17 cellular contexts compared by ENCODE assay signal in the genomic region with DNA sequence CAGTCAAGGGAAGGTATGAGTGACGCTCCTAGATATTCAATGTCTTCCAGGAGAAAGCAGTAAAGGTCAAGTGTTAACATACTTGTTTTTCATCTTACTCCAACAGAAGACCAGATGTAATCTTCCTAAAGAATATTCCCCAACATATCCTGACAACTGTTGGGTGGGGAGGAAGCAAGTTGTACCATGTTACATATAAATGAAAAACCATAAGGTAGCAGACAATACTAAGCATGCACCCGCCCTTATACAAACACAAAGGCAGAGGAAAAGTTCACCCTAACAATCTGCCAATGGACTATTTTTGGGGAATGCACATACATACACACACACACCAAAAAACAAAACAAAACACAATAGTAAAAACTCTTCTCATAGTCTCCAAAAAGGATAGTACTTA.
DNase-seq lines count a peak whose midpoint lies in the region; ATAC-seq and TF ChIP-seq lines count a peak whose summit lies in the region.
"Had no signal": no experiment of that assay in that cellular context is flagged by ENCODE, and none has a peak within 500 bp of the region (broad histone marks: within the 10 kb centered on the region; RNA-seq: fewer than 3 reads in every experiment).

No MANE protein-coding gene starts in this region.

- no peak for TF ChIP-seq CTCF in heart left ventricle (IDR thresholded peaks at IDR 0.05)
- no peak for TF ChIP-seq CTCF in neural crest cell (conservative IDR thresholded peaks at IDR 0.05)

- no peak overlapping the region for H3K9ac ChIP-seq in BLaER1
- H3K9ac ChIP-seq: BLaER1 treated with 17β-estradiol and CSF1 and Interleukin-3, amounts not matched to agents 10 nM and 100 nM had no signal

- H3K36me3 ChIP-seq in heart left ventricle: peaks cover 0 to 49% (median 1%) of the 10 kb centered on the region in 9 donors
- peaks cover 88% of the 10 kb centered on the region for H3K36me3 ChIP-seq in BLaER1

- no peaks in the 10 kb centered on the region for H3K27me3 Mint-ChIP-seq in T-helper 17 cell
- no peaks in the 10 kb centered on the region for H3K27me3 Mint-ChIP-seq in neural crest cell (ENCODE audit: low read depth)

- peak overlapping the region; percentile 33 for H3K4me2 ChIP-seq in BLaER1

- TF ChIP-seq POLR2A in heart left ventricle (IDR thresholded peaks at IDR 0.05): no peak

- DNase-seq in heart left ventricle (no peak), cardiac septum (ENCODE audit: low spot score) (no peak), T-helper 17 cell (no peak), neural crest cell (ENCODE audit: low read depth, low spot score) (no peak)
- DNase-seq: 8988T; Calu3; CD8-positive, alpha-beta T cell; DMS 273 treated with DMSO at 0.1 percent for 48 hours; DMS53; DND-41; EL; H9 had no signal

- H3K4me1 ChIP-seq in heart left ventricle (peaks cover 4 to 38% (median 33%) of the 10 kb centered on the region in 12 donors), BLaER1 (peaks cover 11% of the 10 kb centered on the region)

- H3K27ac Mint-ChIP-seq in T-helper 17 cell (peak overlapping the region; percentile 29), neural crest cell (ENCODE audit: unreplicated experiment) (peak overlapping the region; percentile 24)
- H3K27ac Mint-ChIP-seq: CD8-positive, alpha-beta T cell had no signal

- H3K4me1 Mint-ChIP-seq in T-helper 17 cell (peaks cover 4% of the 10 kb centered on the region), neural crest cell (no peaks in the 10 kb centered on the region)
- H3K4me1 Mint-ChIP-seq: H9 had no signal

- 65 to 73% (median 69%) methylated on average over 2 of the region's 2 CpGs for WGBS in heart left ventricle, 4 donors

- intact Hi-C loops in heart left ventricle (cut with DNase I) (loop anchor here in 4 of 10 donors (2.0 to 5.0 kb wide), 3 partner anchors 34 to 90 kb away; partner anchors contain the start of gene FERMT2 (in 1 of the 4)), cardiac septum (cut with DNase I) (loop anchor here (5.0 kb wide), 2 partner anchors 89 to 111 kb away; partner anchors contain the start of genes DDHD1 and FERMT2)

- peaks cover 4% of the 10 kb centered on the region for H3K9me3 Mint-ChIP-seq in neural crest cell
- H3K9me3 Mint-ChIP-seq: CD8-positive, alpha-beta T cell; H9 had no signal

- H3K27ac ChIP-seq in heart left ventricle (peak overlapping the region in 11 of 12 donors; percentile 34 to 77 (median 70)), BLaER1 (no peak overlapping the region)
- H3K27ac ChIP-seq: BLaER1 treated with 17β-estradiol and CSF1 and Interleukin-3, amounts not matched to agents 10 nM and 100 nM had no signal

- no peaks in the 10 kb centered on the region for H3K9me3 ChIP-seq in heart left ventricle
- H3K9me3 ChIP-seq in BLaER1: peaks cover 15% of the 10 kb centered on the region
- H3K9me3 ChIP-seq in T-helper 17 cell (ENCODE audit: control insufficient read depth, low read length, poor library complexity, severe bottlenecking): no peaks in the 10 kb centered on the region

- H4K20me1 ChIP-seq in BLaER1: no peaks in the 10 kb centered on the region
- H4K20me1 ChIP-seq: BLaER1 treated with 17β-estradiol and CSF1 and Interleukin-3, amounts not matched to agents 10 nM and 100 nM had no signal

- H3K27me3 ChIP-seq in heart left ventricle (no peaks in the 10 kb centered on the region), BLaER1 (no peaks in the 10 kb centered on the region)
- H3K27me3 ChIP-seq: BLaER1 treated with 17β-estradiol and CSF1 and Interleukin-3, amounts not matched to agents 10 nM and 100 nM had no signal

- peaks cover 28% of the 10 kb centered on the region for H3K36me3 Mint-ChIP-seq in T-helper 17 cell (ENCODE audit: low read depth)
- peaks cover 27% of the 10 kb centered on the region for H3K36me3 Mint-ChIP-seq in neural crest cell (ENCODE audit: low read depth)

- peak in 3 of 4 donors; percentile 35 to 74 (median 43) for ATAC-seq in heart left ventricle
- no peak for ATAC-seq in T-helper 17 cell
- no peak for ATAC-seq in GM18520 (IDR thresholded peaks at IDR 0.05; ENCODE audit: unreplicated experiment)
- ATAC-seq in HG02642 (IDR thresholded peaks at IDR 0.05; ENCODE audit: poor library complexity, unreplicated experiment): no peak
- ATAC-seq: CD8-positive, alpha-beta T cell; GM12878 had no signal

- H3K4me3 Mint-ChIP-seq in T-helper 17 cell (no peak overlapping the region), neural crest cell (no peak overlapping the region)
- H3K4me3 Mint-ChIP-seq: CD8-positive, alpha-beta T cell; H9 had no signal

- H3K4me3 ChIP-seq in heart left ventricle (no peak overlapping the region), BLaER1 (no peak overlapping the region)
- H3K4me3 ChIP-seq: BLaER1 treated with 17β-estradiol and CSF1 and Interleukin-3, amounts not matched to agents 10 nM and 100 nM; GM12878 had no signal

Comparison
In these comparisons a context has a peak if more than half of its experiments do, and no peak if none do; other contexts are left out.
1. ATAC-seq: peak in heart left ventricle (3 of 4); none in T-helper 17 cell (single experiment), GM18520 (single experiment) and HG02642 (single experiment).